Comparison of ENCODE assay signal across 6 cellular contexts in genomic region chr7:66102168-66102567, GRCh38. TPM values are rescaled to one million over a fixed set of nuclear protein-coding genes. Genes with fewer than 3 reads are reported as not detected.
DNase-seq lines count a peak whose midpoint lies in the region; ATAC-seq, FAIRE-seq and TF ChIP-seq lines count a peak whose summit lies in the region.
"Not testable (repeated sequence)": the region's sequence is repeated elsewhere in the genome, so short reads cannot be mapped to it uniquely, and the experiment has no call there.

No MANE protein-coding gene starts in this region.

- H3K4me2 ChIP-seq in HCT116 (ENCODE audit: low read length): peak overlapping the region; percentile 54; the same call in 1 of the 2 replicates
- not testable (repeated sequence) for H3K4me2 ChIP-seq in IMR-90 (ENCODE audit: low read depth, low read length); K562 (ENCODE audit: insufficient read depth, low read length)

- BruUV-seq in HCT116 (replicated peaks; lab: Mats Ljungman, UMichigan); IMR-90 (replicated peaks; lab: Mats Ljungman, UMichigan); K562 (replicated peaks; lab: Mats Ljungman, UMichigan): not testable (repeated sequence)

- not testable (repeated sequence) for H4K91ac ChIP-seq in IMR-90 (ENCODE audit: insufficient read depth, low read depth, low read length)

- POLR2A ChIA-PET in HCT116 (lab: Charles Lee) (interaction anchor here (0.7 kb wide), 1 partner anchor 22 kb away, joined by 3 read pairs; no protein-coding TSS in a partner anchor), IMR-90 (lab: Charles Lee; ENCODE audit: unreplicated experiment) (interaction anchor here (0.6 kb wide), 1 partner anchor 12 kb away, joined by 5 read pairs; the partner anchor contains the start of gene CRCP), K562 (lab: Yijun Ruan, JAX) (interaction anchor here (0.9 to 1.0 kb wide), 2 partner anchors 9 to 12 kb away, joined by 4 read pairs; partner anchors contain the start of gene CRCP)
- POLR2A ChIA-PET in RWPE1 (lab: Yijun Ruan, JAX; ENCODE audit: low non-redundant PET): not testable (repeated sequence)

- WGBS in IMR-90 (ENCODE audit: extremely low coverage in 2 of 2, insufficient read length in 1 of 2), 2 experiments: 93% methylated on average over 3 of the region's 6 CpGs; no CpG with 5 or more reads in 1 of the 2 experiments
- WGBS in K562 (ENCODE audit: insufficient coverage, low coverage, missing lambda C conversion rate): 75% methylated on average over 5 of the region's 6 CpGs

- H2AK5ac ChIP-seq in IMR-90 (ENCODE audit: low read depth, low read length): peak overlapping the region; percentile 59; the same call in 1 of the 2 replicates

- not testable (repeated sequence) for FAIRE-seq in K562 (lab: Jason Lieb, UNC)

- H3K56ac ChIP-seq in IMR-90 (ENCODE audit: extremely low read depth, insufficient read depth, low read length): not testable (repeated sequence)

- RAD21 ChIA-PET in HCT116 (lab: Charles Lee; ENCODE audit: low non-redundant PET in 1 of 2, low total read pairs in 2 of 2, uncharacterized antibody in 2 of 2, unreplicated experiment in 2 of 2): not testable (repeated sequence)

- not testable (repeated sequence) for H3K36me3 ChIP-seq in HCT116 (ENCODE audit: control insufficient read depth in 1 of 2, insufficient read depth in 2 of 2, low read length in 2 of 2); IMR-90 (ENCODE audit: control insufficient read depth, insufficient read depth, low read length); K562 (ENCODE audit: control insufficient read depth, insufficient read depth, low read length)

- not testable (repeated sequence) for H3K9me3 ChIP-seq in HCT116 (ENCODE audit: control insufficient read depth in 1 of 2, insufficient read depth in 1 of 2, low read depth in 1 of 2, low read length in 2 of 2); IMR-90 (ENCODE audit: control insufficient read depth, insufficient read depth, low read length); K562 (replicated peaks; ENCODE audit: control insufficient read depth, insufficient read depth, low read depth, low read length)

- H2BK5ac ChIP-seq in IMR-90 (ENCODE audit: low read depth, low read length, poor library complexity, severe bottlenecking): not testable (repeated sequence)

- peaks cover 15% of the 10 kb centered on the region for H3K9me1 ChIP-seq in IMR-90 (ENCODE audit: insufficient read depth, low read length)
- H3K9me1 ChIP-seq in K562 (ENCODE audit: control insufficient read depth, insufficient read depth, low read length): not testable (repeated sequence)

- TF ChIP-seq POLR2A in HCT116 (IDR thresholded peaks at IDR 0.05; ENCODE audit: borderline replicate concordance, extremely low read depth, insufficient read depth, insufficient read length); IMR-90 (IDR thresholded peaks at IDR 0.05; ENCODE audit: low read depth, low read length); K562 (conservative IDR thresholded peaks at IDR 0.05): not testable (repeated sequence)

- H3K27me3 ChIP-seq in HCT116 (ENCODE audit: insufficient read depth, low read length); IMR-90 (ENCODE audit: control insufficient read depth, insufficient read depth, low read length); K562 (ENCODE audit: control insufficient read depth in 2 of 2, insufficient read depth in 2 of 2, low read length in 2 of 2): not testable (repeated sequence)

- not testable (repeated sequence) for H3K4me3 ChIP-seq in HCT116 (replicated peaks in 1 of 2; ENCODE audit: low read depth in 1 of 2, low read length in 2 of 2); IMR-90 (ENCODE audit: insufficient read depth, low read depth, low read length); K562

- H3K4me1 ChIP-seq in HCT116 (ENCODE audit: control insufficient read depth in 1 of 2, insufficient read depth in 2 of 2, low read length in 2 of 2) (peaks cover 54 to 77% of the 10 kb centered on the region in 2 experiments), K562 (replicated peaks in 1 of 2; ENCODE audit: control insufficient read depth in 2 of 2, insufficient read depth in 2 of 2, low read length in 2 of 2) (peaks cover 22 to 26% of the 10 kb centered on the region in 2 experiments; a peak in 4 of 5 replicates)
- not testable (repeated sequence) for H3K4me1 ChIP-seq in IMR-90 (ENCODE audit: control insufficient read depth, insufficient read depth, low read length)

- dilution Hi-C loops in IMR-90 (cut with HindIII; ENCODE audit: low sequenced_read_pairs, unreplicated experiment): not testable (repeated sequence)

- not testable (repeated sequence) for DNase-seq in HCT116 (ENCODE audit: low read depth, low spot score); IMR-90; RWPE1 (ENCODE audit: low spot score); K562 (ENCODE audit: extremely low read depth in 1 of 4, low spot score in 3 of 4)

- H3K14ac ChIP-seq in IMR-90 (replicated peaks; ENCODE audit: low read depth, low read length): not testable (repeated sequence)

- H2BK15ac ChIP-seq in IMR-90 (ENCODE audit: low read depth, low read length): not testable (repeated sequence)

- CTCF ChIA-PET in HCT116 (lab: Charles Lee); IMR-90 (lab: Yijun Ruan, JAX); RWPE1 (lab: Yijun Ruan, JAX); K562 (lab: Yijun Ruan, JAX; ENCODE audit: low intra/inter-chr PET ratio): not testable (repeated sequence)

- H4K20me1 ChIP-seq in HCT116 (ENCODE audit: insufficient read depth); IMR-90 (ENCODE audit: insufficient read depth, low read length); K562 (replicated peaks; ENCODE audit: control insufficient read depth, insufficient read depth, low read length): not testable (repeated sequence)

- not testable (repeated sequence) for TF ChIP-seq EP300 in K562 (IDR thresholded peaks at IDR 0.05; ENCODE audit: low read length)

- H2BK120ac ChIP-seq in IMR-90 (ENCODE audit: low read depth, low read length): not testable (repeated sequence)

- H4K5ac ChIP-seq in IMR-90 (ENCODE audit: low read depth, low read length): not testable (repeated sequence)

- in situ Hi-C loops in IMR-90 (cut with MboI; ENCODE audit: low sequenced_read_pairs); K562 (cut with MboI): not testable (repeated sequence)

- not testable (repeated sequence) for TF ChIP-seq CTCF in 22Rv1 (IDR thresholded peaks at IDR 0.05); HCT116 (IDR thresholded peaks at IDR 0.05 in 2 of 3, conservative IDR thresholded peaks at IDR 0.05 in 1 of 3; ENCODE audit: borderline replicate concordance in 1 of 3, insufficient read depth in 1 of 3, low read depth in 2 of 3, low read length in 2 of 3); IMR-90 (conservative IDR thresholded peaks at IDR 0.05; ENCODE audit: low read depth, low read length); RWPE1 (conservative IDR thresholded peaks at IDR 0.05; ENCODE audit: low read depth); VCaP (conservative IDR thresholded peaks at IDR 0.05); K562 (IDR thresholded peaks at IDR 0.05 in 2 of 3, conservative IDR thresholded peaks at IDR 0.05 in 1 of 3; ENCODE audit: insufficient read depth in 2 of 3, low read depth in 1 of 3, low read length in 3 of 3)

- H3K9me2 ChIP-seq in HCT116 (ENCODE audit: insufficient read depth): not testable (repeated sequence)

- H3K79me1 ChIP-seq in IMR-90 (ENCODE audit: low read depth in 1 of 2, low read length in 2 of 2): peaks cover 0 to 12% of the 10 kb centered on the region in 2 experiments; a peak in 3 of 4 replicates

- peak overlapping the region; percentile 100; the same call in 1 of the 2 replicates for H3K27ac ChIP-seq in 22Rv1
- not testable (repeated sequence) for H3K27ac ChIP-seq in HCT116 (ENCODE audit: low read depth, low read length); IMR-90 (ENCODE audit: insufficient read depth, low read length); K562 (ENCODE audit: extremely low read depth, low read depth, low read length)
- peak overlapping the region; percentile 93 for H3K27ac ChIP-seq in RWPE1
- peak overlapping the region; percentile 99; the same call in 1 of the 2 replicates for H3K27ac ChIP-seq in VCaP

- H2BK20ac ChIP-seq in IMR-90 (ENCODE audit: low read depth, low read length): not testable (repeated sequence)

- not testable (repeated sequence) for H3K9ac ChIP-seq in HCT116 (ENCODE audit: low read length); IMR-90 (ENCODE audit: low read depth, low read length); K562 (ENCODE audit: insufficient read depth in 1 of 2, low read depth in 2 of 2, low read length in 2 of 2)

- H4K8ac ChIP-seq in IMR-90 (ENCODE audit: low read depth in 2 of 2, low read length in 2 of 2): not testable (repeated sequence)

- H3K79me2 ChIP-seq in HCT116 (ENCODE audit: insufficient read depth, low read length); K562 (ENCODE audit: control insufficient read depth, insufficient read depth, low read length): not testable (repeated sequence)

- H3K4ac ChIP-seq in IMR-90 (ENCODE audit: low read depth, low read length): not testable (repeated sequence)

- not testable (repeated sequence) for H2AFZ ChIP-seq in HCT116 (ENCODE audit: low read depth, low read length, poor library complexity, severe bottlenecking); IMR-90 (replicated peaks; ENCODE audit: low read length, poor library complexity); K562 (ENCODE audit: low read depth, low read length)

- intact Hi-C loops in HCT116 (cut with micrococcal nuclease); IMR-90 (cut with micrococcal nuclease); K562 (cut with micrococcal nuclease): not testable (repeated sequence)

- H2AK9ac ChIP-seq in IMR-90 (replicated peaks; ENCODE audit: low read depth, low read length, poor library complexity): not testable (repeated sequence)

- ATAC-seq in HCT116; IMR-90 (ENCODE audit: low read depth); K562: not testable (repeated sequence)

- not testable (repeated sequence) for TF ChIP-seq RAD21 in HCT116 (IDR thresholded peaks at IDR 0.05; ENCODE audit: low read depth); IMR-90 (IDR thresholded peaks at IDR 0.05; ENCODE audit: low read length); K562 (CRISPR knock-in tag; conservative IDR thresholded peaks at IDR 0.05 in 1 of 2, IDR thresholded peaks at IDR 0.05 in 1 of 2)

- H3K18ac ChIP-seq in IMR-90 (ENCODE audit: low read depth, low read length): not testable (repeated sequence)

- not testable (repeated sequence) for H3K23ac ChIP-seq in IMR-90 (ENCODE audit: low read depth, low read length)

RNA-seq across cellular contexts. Expression of gene CRCP, which starts 12.5 kb away (rescaled TPM):
- total RNA-seq in HCT116 (2021; ENCODE audit: unreplicated experiment) (28.4 TPM), IMR-90 (2012; rRNA removed) (37.5 and 37.8 TPM in 2 replicates), K562 (2014; rRNA removed) (46.7 and 51.4 TPM in 2 replicates), K562 (2014; rRNA removed; fragmentation: Illumina TruSeq; extraction: Trizol) (43.0 and 44.2 TPM in 2 replicates), K562 (2015; rRNA removed; fragmentation: Illumina TruSeq; extraction: Trizol) (51.9 and 55.0 TPM in 2 replicates), K562 (2021) (43.0 and 43.4 TPM in 2 replicates)
- 16.6 and 16.9 TPM in 2 replicates for polyA plus RNA-seq in HCT116 (2012)
- polyA plus RNA-seq in IMR-90 (2012; rRNA removed) (21.5 and 22.9 TPM in 2 replicates), K562 (2011; rRNA removed) (28.6 and 41.0 TPM in 2 replicates), K562 (2014; fragmentation: Illumina TruSeq; extraction: Trizol) (45.3 and 58.3 TPM in 2 replicates), K562 (2014; fragmentation: Nextera tagmentation; extraction: Ambion mirVana) (10 to 100 TPM; 22.1 to 26.1 TPM), K562 (2014; rRNA removed) (46.1 and 51.2 TPM in 2 replicates)
- polyA plus RNA-seq in IMR-90 (2012; cell fraction: cytosol; rRNA removed): 11.4 and 11.9 TPM in 2 replicates
- polyA plus RNA-seq in IMR-90 (2012; cell fraction: nucleus; rRNA removed; ENCODE audit: low replicate concordance): 7.6 and 24.1 TPM in 2 replicates
- 53.3 and 55.2 TPM in 2 replicates for total RNA-seq in K562 (2011; cell fraction: chromatin; rRNA removed; ENCODE audit: low replicate concordance)
- total RNA-seq in K562 (2011; cell fraction: nucleolus; rRNA removed): 32.0 and 38.2 TPM in 2 replicates
- total RNA-seq in K562 (2011; cell fraction: nucleoplasm; rRNA removed): 41.5 and 59.3 TPM in 2 replicates
- 25.7 and 28.0 TPM in 2 replicates for polyA plus RNA-seq in K562 (2011; cell fraction: cytosol; rRNA removed)
- 13.5 and 15.3 TPM in 2 replicates for polyA plus RNA-seq in K562 (2011; cell fraction: nucleus; rRNA removed)
- polyA plus RNA-seq in K562 (2012): 33.7 and 63.4 TPM in 2 replicates
- 45.3 and 57.0 TPM in 2 replicates for polyA minus RNA-seq in K562 (2011; rRNA and poly(A)+ RNA removed)
- polyA minus RNA-seq in K562 (2011; cell fraction: cytosol; rRNA and poly(A)+ RNA removed): 35.5 and 37.0 TPM in 2 replicates
- 11.7 and 15.6 TPM in 2 replicates for polyA minus RNA-seq in K562 (2011; cell fraction: nucleus; rRNA and poly(A)+ RNA removed)

RNA-seq across cellular contexts. Expression of gene ASL, which starts 26.5 kb away (rescaled TPM):
- total RNA-seq in HCT116 (2021; ENCODE audit: unreplicated experiment) (46.9 TPM), IMR-90 (2012; rRNA removed) (42.8 and 50.0 TPM in 2 replicates), K562 (2014; rRNA removed) (67.0 and 70.1 TPM in 2 replicates), K562 (2014; rRNA removed; fragmentation: Illumina TruSeq; extraction: Trizol) (10.8 and 19.3 TPM in 2 replicates), K562 (2015; rRNA removed; fragmentation: Illumina TruSeq; extraction: Trizol) (27.8 and 28.7 TPM in 2 replicates), K562 (2021) (58.3 and 58.6 TPM in 2 replicates)
- 60.1 and 60.5 TPM in 2 replicates for polyA plus RNA-seq in HCT116 (2012)
- polyA plus RNA-seq in IMR-90 (2012; rRNA removed) (49.0 and 49.7 TPM in 2 replicates), K562 (2011; rRNA removed) (34.6 and 41.4 TPM in 2 replicates), K562 (2014; fragmentation: Illumina TruSeq; extraction: Trizol) (33.3 and 49.0 TPM in 2 replicates), K562 (2014; fragmentation: Nextera tagmentation; extraction: Ambion mirVana) (1 to 10 TPM; 2.6 to 5.5 TPM), K562 (2014; rRNA removed) (57.7 and 61.4 TPM in 2 replicates)
- 41.3 and 45.5 TPM in 2 replicates for polyA plus RNA-seq in IMR-90 (2012; cell fraction: cytosol; rRNA removed)
- polyA plus RNA-seq in IMR-90 (2012; cell fraction: nucleus; rRNA removed; ENCODE audit: low replicate concordance): 95.3 and 201 TPM in 2 replicates
- total RNA-seq in K562 (2011; cell fraction: chromatin; rRNA removed; ENCODE audit: low replicate concordance): 69.1 and 204 TPM in 2 replicates
- 167 and 171 TPM in 2 replicates for total RNA-seq in K562 (2011; cell fraction: nucleolus; rRNA removed)
- total RNA-seq in K562 (2011; cell fraction: nucleoplasm; rRNA removed): 96.8 and 112 TPM in 2 replicates
- 30.9 and 78.0 TPM in 2 replicates for polyA plus RNA-seq in K562 (2011; cell fraction: cytosol; rRNA removed)
- 122 and 199 TPM in 2 replicates for polyA plus RNA-seq in K562 (2011; cell fraction: nucleus; rRNA removed)
- polyA plus RNA-seq in K562 (2012): 57.1 and 57.6 TPM in 2 replicates
- polyA minus RNA-seq in K562 (2011; rRNA and poly(A)+ RNA removed): 8.3 and 18.5 TPM in 2 replicates
- polyA minus RNA-seq in K562 (2011; cell fraction: cytosol; rRNA and poly(A)+ RNA removed): 13.8 and 20.6 TPM in 2 replicates
- polyA minus RNA-seq in K562 (2011; cell fraction: nucleus; rRNA and poly(A)+ RNA removed): 29.8 and 34.1 TPM in 2 replicates
